Comparison of ENCODE assay signal across 10 cellular contexts in the genomic region with DNA sequence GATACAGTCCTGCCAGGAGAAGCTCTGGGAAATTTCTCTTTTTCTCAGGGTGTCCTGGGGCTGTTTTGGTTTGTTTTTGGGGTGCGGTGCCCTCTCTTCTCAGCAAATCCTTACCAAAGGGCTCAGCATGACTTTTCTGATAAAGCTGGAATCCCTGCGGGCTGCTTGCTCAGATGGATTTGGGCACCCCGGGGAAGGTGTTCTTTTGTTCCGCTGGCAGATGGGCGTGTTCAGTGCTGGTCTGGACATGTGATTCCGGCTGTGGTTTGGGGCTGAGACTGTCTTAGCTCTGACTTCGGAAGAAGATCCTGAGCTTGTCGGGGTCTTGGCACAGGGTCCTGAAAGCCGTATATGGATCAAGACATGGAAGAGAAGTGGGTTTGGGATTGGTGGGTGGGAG.
DNase-seq lines count a peak whose midpoint lies in the region; ATAC-seq and TF ChIP-seq lines count a peak whose summit lies in the region.
"Had no signal": no experiment of that assay in that cellular context is flagged by ENCODE, and none has a peak within 500 bp of the region (broad histone marks: within the 10 kb centered on the region; RNA-seq: fewer than 3 reads in every experiment).

No MANE protein-coding gene starts in this region.

- CTCF ChIA-PET in MCF 10A (lab: Yijun Ruan, JAX) = interaction anchor here (0.6 to 1.4 kb wide), 11 partner anchors 9 to 303 kb away, joined by 3 to 6 read pairs (median 3); no protein-coding TSS in a partner anchor

- H3K27me3 Mint-ChIP-seq in MCF 10A (ENCODE audit: insufficient read depth, unreplicated experiment) = no peaks in the 10 kb centered on the region

- no peak overlapping the region for H3K27ac ChIP-seq in right cardiac atrium (ENCODE audit: low read length)
- no peak overlapping the region for H3K27ac ChIP-seq in heart left ventricle
- no peak overlapping the region for H3K27ac ChIP-seq in stomach

- H3K4me1 ChIP-seq in right cardiac atrium (ENCODE audit: control insufficient read depth, insufficient read depth, low read length) = no peaks in the 10 kb centered on the region
- H3K4me1 ChIP-seq in heart left ventricle = no peaks in the 10 kb centered on the region
- H3K4me1 ChIP-seq in mucosa of stomach (ENCODE audit: control insufficient read depth, insufficient read depth, low read length) = peaks cover 16% of the 10 kb centered on the region
- peaks cover 0 to 8% (median 2%) of the 10 kb centered on the region in 4 donors for H3K4me1 ChIP-seq in stomach

- H3K9me3 Mint-ChIP-seq in MCF 10A (ENCODE audit: unreplicated experiment) = no peaks in the 10 kb centered on the region
- H3K9me3 Mint-ChIP-seq: activated T-cell treated with anti-CD3 and anti-CD28 coated beads, Interleukin-2, amount 50 U/mL, for 4 hours had no signal

- H3K36me3 ChIP-seq in heart left ventricle = no peaks in the 10 kb centered on the region
- no peaks in the 10 kb centered on the region for H3K36me3 ChIP-seq in mucosa of stomach (ENCODE audit: control insufficient read depth, insufficient read depth, low read length)
- H3K36me3 ChIP-seq in stomach = no peaks in the 10 kb centered on the region

- H3K4me3 ChIP-seq in right cardiac atrium (ENCODE audit: low read length) (peak overlapping the region; percentile 22), heart left ventricle (peak overlapping the region in 2 of 12 donors; percentile 9 to 24), mucosa of stomach (ENCODE audit: low read length) (peak overlapping the region; percentile 46), stomach (peak overlapping the region in 1 of 4 donors; percentile 3)

- peak; percentile 37 to 42 for ATAC-seq in right cardiac atrium
- ATAC-seq in heart left ventricle = no peak
- ATAC-seq: activated T-cell treated with anti-CD3 and anti-CD28 coated beads, Interleukin-2, amount 50 U/mL, for 4 hours had no signal

- H3K36me3 Mint-ChIP-seq in MCF 10A (ENCODE audit: insufficient read depth, unreplicated experiment) = peaks cover 6% of the 10 kb centered on the region

- peak overlapping the region; percentile 79 for H3K4me3 Mint-ChIP-seq in MCF 10A (ENCODE audit: unreplicated experiment)
- H3K4me3 Mint-ChIP-seq: activated T-cell treated with anti-CD3 and anti-CD28 coated beads, Interleukin-2, amount 50 U/mL, for 4 hours had no signal

- peak overlapping the region; percentile 92 for H3K27ac Mint-ChIP-seq in MCF 10A (ENCODE audit: low read depth, unreplicated experiment)

- TF ChIP-seq CTCF in heart left ventricle (IDR thresholded peaks at IDR 0.05) (no peak), MCF 10A (IDR thresholded peaks at IDR 0.05; ENCODE audit: unreplicated experiment) (no peak), stomach (IDR thresholded peaks at IDR 0.05) (no peak)

- TF ChIP-seq POLR2A in heart left ventricle (IDR thresholded peaks at IDR 0.05) = no peak
- no peak for TF ChIP-seq POLR2A in stomach (IDR thresholded peaks at IDR 0.05)

- H3K9me3 ChIP-seq in right cardiac atrium (ENCODE audit: control insufficient read depth, low read length) (no peaks in the 10 kb centered on the region), heart left ventricle (no peaks in the 10 kb centered on the region), mucosa of stomach (ENCODE audit: control insufficient read depth, low read length) (no peaks in the 10 kb centered on the region), stomach (no peaks in the 10 kb centered on the region)

- BruUV-seq in MCF 10A (replicated peaks; lab: Mats Ljungman, UMichigan) = no TSS peak

- POLR2A ChIA-PET in MCF 10A (lab: Yijun Ruan, JAX) = interaction anchor here (0.6 to 3.1 kb wide), 33 partner anchors 9 to 509 kb away, joined by 3 to 28 read pairs (median 4); a partner anchor contains a TSS

- WGBS in right cardiac atrium = 32% methylated on average over 9 of the region's 9 CpGs
- 30 to 60% (median 47%) methylated on average over 4 to 9 of the region's 9 CpGs for WGBS in heart left ventricle, 4 donors
- 12 to 58% (median 23%) methylated on average over 9 of the region's 9 CpGs for WGBS in stomach, 5 donors

- TF ChIP-seq EP300 in stomach (IDR thresholded peaks at IDR 0.05) = no peak

- H3K27me3 ChIP-seq in right cardiac atrium (ENCODE audit: control insufficient read depth, insufficient read depth) = no peaks in the 10 kb centered on the region
- no peaks in the 10 kb centered on the region for H3K27me3 ChIP-seq in heart left ventricle
- H3K27me3 ChIP-seq in mucosa of stomach (ENCODE audit: control insufficient read depth, insufficient read depth, low read length) = no peaks in the 10 kb centered on the region
- peaks cover 0 to 3% (median 0%) of the 10 kb centered on the region in 3 donors for H3K27me3 ChIP-seq in stomach

- intact Hi-C loops in right cardiac atrium (cut with DNase I) = loop anchor here in 1 of 4 donors (10.0 kb wide), 1 partner anchor 652 kb away; no protein-coding TSS in a partner anchor
- intact Hi-C loops in heart left ventricle (cut with DNase I) = loop anchor here in 3 of 10 donors (5.0 to 10.0 kb wide), 3 partner anchors 499 to 632 kb away; no protein-coding TSS in a partner anchor
- intact Hi-C loops in MCF 10A (cut with micrococcal nuclease) = loop anchor here (5.0 kb wide), 2 partner anchors 129 to 184 kb away; no protein-coding TSS in a partner anchor
- intact Hi-C loops in posterior cingulate gyrus (cut with DNase I) = no loop called here
- intact Hi-C loops in stomach (cut with DNase I; ENCODE audit: low total_unique reads) = no loop called here

- peak overlapping the region; percentile 50 for H3K9ac ChIP-seq in mucosa of stomach (ENCODE audit: low read length)

- H3K4me1 Mint-ChIP-seq in MCF 10A (ENCODE audit: insufficient read depth, unreplicated experiment) = peaks cover 31% of the 10 kb centered on the region

- DNase-seq in right cardiac atrium = no peak
- no peak for DNase-seq in heart left ventricle
- peak; percentile 73 for DNase-seq in MCF 10A (ENCODE audit: unreplicated experiment)
- DNase-seq in NCI-H82 (lab: John Stamatoyannopoulos, UW) = no peak
- DNase-seq in NK-92 treated with Interleukin-12 subunit alpha and Interleukin-12 subunit beta, amount 100 ng/mL, for 24 hours (lab: John Stamatoyannopoulos, UW) = no peak
- no peak for DNase-seq in posterior cingulate gyrus
- no peak for DNase-seq in stomach
- DNase-seq: activated T-cell treated with anti-CD3 and anti-CD28 coated beads, Interleukin-2, amount 50 U/mL, for 4 hours; stimulated activated CD4-positive, alpha-beta T cell treated with anti-CD3 and anti-CD28 coated beads, Interleukin-2, amount 100 ng/mL, for 24 hours had no signal

Comparison
In these comparisons a context has a peak if more than half of its experiments do, and no peak if none do; other contexts are left out.
1. ATAC-seq: peak in right cardiac atrium (2 of 2); none in heart left ventricle (0 of 4).